Comparison of ENCODE assay signal across 22 cellular contexts in the genomic region with DNA sequence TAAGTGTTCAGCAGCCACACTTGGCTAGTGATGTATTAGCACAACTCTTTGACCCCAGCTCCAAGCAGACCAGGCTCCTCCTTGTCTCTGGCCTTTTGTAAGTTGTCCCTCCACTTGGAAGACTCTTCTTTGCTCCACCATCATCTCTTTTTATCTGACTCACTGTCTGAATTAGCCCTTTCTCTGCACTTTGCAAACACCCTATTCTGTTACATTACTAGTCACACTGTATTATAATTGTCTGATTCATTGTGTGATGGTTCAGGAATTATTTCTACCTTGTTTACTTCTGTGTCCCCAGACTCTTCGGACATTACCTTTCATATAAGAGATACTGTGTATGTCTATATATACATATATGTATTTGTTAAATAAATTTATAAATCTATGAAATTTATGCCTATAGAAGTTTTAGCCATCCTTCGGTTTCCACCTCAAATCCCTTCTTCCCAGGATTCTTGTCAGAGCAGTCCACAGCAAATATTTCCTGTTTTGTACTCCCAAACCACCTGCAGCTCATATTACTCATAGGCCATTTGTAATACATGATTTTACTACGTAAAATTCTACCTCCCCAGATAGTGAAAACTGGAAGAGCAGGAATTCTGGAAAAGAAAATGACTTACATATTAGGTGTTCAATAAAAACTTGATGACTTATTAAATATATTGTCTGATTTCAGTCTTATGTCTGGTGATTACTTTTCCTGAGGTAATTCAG.
"Had no signal": no experiment of that assay in that cellular context is flagged by ENCODE, and none has a peak within 500 bp of the region (broad histone marks: within the 10 kb centered on the region; RNA-seq: fewer than 3 reads in every experiment).

No MANE protein-coding gene starts in this region.

- H3K27me3 ChIP-seq: spleen, tibial artery had no signal

- H3K4me3 Mint-ChIP-seq: activated CD4-positive, alpha-beta memory T cell treated with anti-CD3 and anti-CD28 coated beads, Interleukin-2, amount 10 ng/mL, durations not matched to agents 7 days and 5 days; activated CD4-positive, alpha-beta T cell treated with anti-CD3 and anti-CD28 coated beads, Interleukin-2, amount 10 ng/mL, durations not matched to agents 24 days and 14 days; activated naive CD4-positive, alpha-beta T cell treated with anti-CD3 and anti-CD28 coated beads for 36 hours; activated naive CD8-positive, alpha-beta T cell treated with anti-CD3 and anti-CD28 coated beads, Interleukin-2, amount 10 ng/mL, durations not matched to agents 7 days and 5 days; activated T-cell treated with anti-CD3 and anti-CD28 coated beads, Interleukin-2, amount 50 U/mL, for 72 hours; endodermal cell; natural killer cell; stimulated activated naive CD8-positive, alpha-beta T cell treated with anti-CD3 and anti-CD28 coated beads, Interleukin-15, Interleukin-2, amounts not matched to agents 100 ng/mL and 50 ng/mL, for 24 hours; T-helper 17 cell had no signal

- H3K4me1 Mint-ChIP-seq: activated CD4-positive, alpha-beta T cell treated with anti-CD3 and anti-CD28 coated beads, Interleukin-2, amount 10 ng/mL, durations not matched to agents 24 days and 14 days; activated naive CD8-positive, alpha-beta T cell treated with anti-CD3 and anti-CD28 coated beads, Interleukin-2, amount 10 ng/mL, durations not matched to agents 7 days and 5 days; endodermal cell had no signal

- H3K4me1 ChIP-seq: spleen, tibial artery had no signal

- H3K27me3 Mint-ChIP-seq: activated CD4-positive, alpha-beta memory T cell treated with anti-CD3 and anti-CD28 coated beads, Interleukin-2, amount 10 ng/mL, durations not matched to agents 7 days and 5 days; activated CD4-positive, alpha-beta T cell treated with anti-CD3 and anti-CD28 coated beads, Interleukin-2, amount 10 ng/mL, durations not matched to agents 24 days and 14 days; activated naive CD8-positive, alpha-beta T cell treated with anti-CD3 and anti-CD28 coated beads, Interleukin-2, amount 10 ng/mL, durations not matched to agents 7 days and 5 days; progenitor cell of endocrine pancreas; stimulated activated naive CD8-positive, alpha-beta T cell treated with anti-CD3 and anti-CD28 coated beads, Interleukin-15, Interleukin-2, amounts not matched to agents 100 ng/mL and 50 ng/mL, for 24 hours; T-helper 17 cell had no signal

- DNase-seq: activated CD4-positive, alpha-beta memory T cell treated with anti-CD3 and anti-CD28 coated beads, Interleukin-2, amount 10 ng/mL, durations not matched to agents 7 days and 5 days; activated CD4-positive, alpha-beta T cell treated with anti-CD3 and anti-CD28 coated beads, Interleukin-2, amount 10 ng/mL, durations not matched to agents 24 days and 14 days; activated CD4-positive, CD25-positive, alpha-beta regulatory T cell; activated effector memory CD4-positive, alpha-beta T cell treated with Interleukin-2 at 50 U/mL for 16 hours; activated naive CD4-positive, alpha-beta T cell treated with anti-CD3 and anti-CD28 coated beads for 36 hours; activated naive CD8-positive, alpha-beta T cell treated with anti-CD3 and anti-CD28 coated beads, Interleukin-2, amount 10 ng/mL, durations not matched to agents 7 days and 5 days; activated T-cell treated with anti-CD3 and anti-CD28 coated beads, Interleukin-2, amount 50 U/mL, for 72 hours; amniotic stem cell; cerebellar nuclear complex; endodermal cell; head of caudate nucleus; hypothalamus; left ventricle myocardium superior; midbrain; natural killer cell; spleen; stimulated activated CD4-positive, alpha-beta T cell treated with anti-CD3 and anti-CD28 coated beads, Interleukin-4, amount 100 ng/mL, for 1 hour; T-helper 17 cell; tibial artery had no signal

- H3K36me3 Mint-ChIP-seq: natural killer cell had no signal

- H3K27ac Mint-ChIP-seq: activated CD4-positive, alpha-beta memory T cell treated with anti-CD3 and anti-CD28 coated beads, Interleukin-2, amount 10 ng/mL, durations not matched to agents 7 days and 5 days; activated CD4-positive, alpha-beta T cell treated with anti-CD3 and anti-CD28 coated beads, Interleukin-2, amount 10 ng/mL, durations not matched to agents 24 days and 14 days; activated naive CD4-positive, alpha-beta T cell treated with anti-CD3 and anti-CD28 coated beads for 36 hours; activated naive CD8-positive, alpha-beta T cell treated with anti-CD3 and anti-CD28 coated beads, Interleukin-2, amount 10 ng/mL, durations not matched to agents 7 days and 5 days; activated T-cell treated with anti-CD3 and anti-CD28 coated beads, Interleukin-2, amount 50 U/mL, for 72 hours; endodermal cell; natural killer cell; progenitor cell of endocrine pancreas; stimulated activated naive CD8-positive, alpha-beta T cell treated with anti-CD3 and anti-CD28 coated beads, Interleukin-15, Interleukin-2, amounts not matched to agents 100 ng/mL and 50 ng/mL, for 24 hours; T-helper 17 cell had no signal

- ATAC-seq: activated T-cell treated with anti-CD3 and anti-CD28 coated beads, Interleukin-2, amount 50 U/mL, for 72 hours; left ventricle myocardium superior; natural killer cell; T-helper 17 cell had no signal

- H3K9me3 ChIP-seq: tibial artery had no signal

- H3K27ac ChIP-seq: coronary artery, spleen, tibial artery had no signal

- H3K4me3 ChIP-seq: coronary artery, spleen, tibial artery had no signal
